Comparison of ENCODE assay signal across 10 cellular contexts in genomic region chr9:95876595-95876994, GRCh38. TPM values are rescaled to one million over a fixed set of nuclear protein-coding genes. Genes with fewer than 3 reads are reported as not detected.
DNase-seq lines count a peak whose midpoint lies in the region; ATAC-seq and TF ChIP-seq lines count a peak whose summit lies in the region.
"Had no signal": no experiment of that assay in that cellular context is flagged by ENCODE, and none has a peak within 500 bp of the region (broad histone marks: within the 10 kb centered on the region; RNA-seq: fewer than 3 reads in every experiment).

No MANE protein-coding gene starts in this region.

- no peak for TF ChIP-seq CTCF in breast epithelium (IDR thresholded peaks at IDR 0.05)
- TF ChIP-seq CTCF in parathyroid adenoma (IDR thresholded peaks at IDR 0.05), result no peak

- H3K4me1 ChIP-seq in breast epithelium, result peaks cover 3 to 5% of the 10 kb centered on the region in 2 donors
- H3K4me1 ChIP-seq in parathyroid adenoma, result peaks cover 3% of the 10 kb centered on the region

- H3K36me3 ChIP-seq in breast epithelium (peaks cover 6% of the 10 kb centered on the region), parathyroid adenoma (ENCODE audit: control insufficient read depth, insufficient read depth, low read length) (no peaks in the 10 kb centered on the region)

- no peak overlapping the region for H3K27ac Mint-ChIP-seq in activated naive CD8-positive, alpha-beta T cell treated with anti-CD3 and anti-CD28 coated beads, Interleukin-2, amount 50 U/mL, for 24 hours

- H3K4me2 ChIP-seq in parathyroid adenoma (ENCODE audit: low read length), result no peak overlapping the region

- peak; percentile 2 for DNase-seq in NCI-H1694 (lab: John Stamatoyannopoulos, UW)
- no peak for DNase-seq in NCI-H1694 treated with DMSO at 0.1 percent for 48 hours (lab: John Stamatoyannopoulos, UW)
- peak; percentile 28 for DNase-seq in M059J (ENCODE audit: low read depth)
- no peak for DNase-seq in breast epithelium (ENCODE audit: low spot score in 2 of 2)
- no peak for DNase-seq in NCI-H2107 (lab: John Stamatoyannopoulos, UW)
- DNase-seq in activated naive CD8-positive, alpha-beta T cell treated with anti-CD3 and anti-CD28 coated beads, Interleukin-2, amount 50 U/mL, for 24 hours, result no peak

- H3K9me3 Mint-ChIP-seq in activated naive CD8-positive, alpha-beta T cell treated with anti-CD3 and anti-CD28 coated beads, Interleukin-2, amount 50 U/mL, for 24 hours, result peaks cover 11% of the 10 kb centered on the region

- H3K4me3 ChIP-seq in breast epithelium (no peak overlapping the region), parathyroid adenoma (ENCODE audit: low read depth, low read length) (no peak overlapping the region)
- H3K4me3 ChIP-seq: SK-N-MC had no signal

- H3K27me3 Mint-ChIP-seq in activated naive CD8-positive, alpha-beta T cell treated with anti-CD3 and anti-CD28 coated beads, Interleukin-2, amount 50 U/mL, for 24 hours, result no peaks in the 10 kb centered on the region

- H3K27me3 ChIP-seq in breast epithelium, result no peaks in the 10 kb centered on the region
- H3K27me3 ChIP-seq in parathyroid adenoma (ENCODE audit: control insufficient read depth, insufficient read depth, low read length), result no peaks in the 10 kb centered on the region
- H3K27me3 ChIP-seq: foreskin keratinocyte had no signal

- H3K36me3 Mint-ChIP-seq in activated naive CD8-positive, alpha-beta T cell treated with anti-CD3 and anti-CD28 coated beads, Interleukin-2, amount 50 U/mL, for 24 hours (ENCODE audit: low read depth), result peaks cover 42% of the 10 kb centered on the region

- no peak overlapping the region for H3K9ac ChIP-seq in parathyroid adenoma

- no peak for TF ChIP-seq POLR2A in breast epithelium (IDR thresholded peaks at IDR 0.05)

- H3K79me2 ChIP-seq in parathyroid adenoma, result peaks cover 11% of the 10 kb centered on the region

- peak overlapping the region; percentile 99 for H2AFZ ChIP-seq in parathyroid adenoma

- intact Hi-C loops in breast epithelium (cut with DNase I; ENCODE audit: low total_unique reads), result no loop called here

- peaks cover 40% of the 10 kb centered on the region for H3K4me1 Mint-ChIP-seq in activated naive CD8-positive, alpha-beta T cell treated with anti-CD3 and anti-CD28 coated beads, Interleukin-2, amount 50 U/mL, for 24 hours

- H3K9me3 ChIP-seq in breast epithelium, result no peaks in the 10 kb centered on the region
- no peaks in the 10 kb centered on the region for H3K9me3 ChIP-seq in parathyroid adenoma (ENCODE audit: control insufficient read depth, low read length)

- H3K27ac ChIP-seq in breast epithelium (peak overlapping the region; percentile 98 to 99), parathyroid adenoma (peak overlapping the region; percentile 100)
- H3K27ac ChIP-seq: foreskin keratinocyte, SK-N-MC had no signal

- no peak for ATAC-seq in HG03457 (IDR thresholded peaks at IDR 0.05; ENCODE audit: unreplicated experiment)
- ATAC-seq in activated naive CD8-positive, alpha-beta T cell treated with anti-CD3 and anti-CD28 coated beads, Interleukin-2, amount 50 U/mL, for 24 hours, result no peak

- no peak overlapping the region for H3K4me3 Mint-ChIP-seq in activated naive CD8-positive, alpha-beta T cell treated with anti-CD3 and anti-CD28 coated beads, Interleukin-2, amount 50 U/mL, for 24 hours

RNA-seq across cellular contexts. Expression of gene ERCC6L2, which starts 1.1 kb away (rescaled TPM):
- 31.5 and 70.3 TPM in 2 replicates for total RNA-seq in M059J (2014; rRNA removed; shearing (Covaris generic))
- total RNA-seq in breast epithelium, result 10 to 100 TPM; 69.9 to 100.0 (median 71.4) TPM

Comparison
In these comparisons a context has a peak if more than half of its experiments do, and no peak if none do; other contexts are left out.
1. DNase-seq: peak in NCI-H1694 (single experiment) and M059J (single experiment); none in NCI-H1694 treated with DMSO at 0.1 percent for 48 hours (single experiment), breast epithelium (0 of 2), NCI-H2107 (single experiment) and activated naive CD8-positive, alpha-beta T cell treated with anti-CD3 and anti-CD28 coated beads, Interleukin-2, amount 50 U/mL, for 24 hours (single experiment).